17 cellular contexts compared by ENCODE assay signal in the genomic region with DNA sequence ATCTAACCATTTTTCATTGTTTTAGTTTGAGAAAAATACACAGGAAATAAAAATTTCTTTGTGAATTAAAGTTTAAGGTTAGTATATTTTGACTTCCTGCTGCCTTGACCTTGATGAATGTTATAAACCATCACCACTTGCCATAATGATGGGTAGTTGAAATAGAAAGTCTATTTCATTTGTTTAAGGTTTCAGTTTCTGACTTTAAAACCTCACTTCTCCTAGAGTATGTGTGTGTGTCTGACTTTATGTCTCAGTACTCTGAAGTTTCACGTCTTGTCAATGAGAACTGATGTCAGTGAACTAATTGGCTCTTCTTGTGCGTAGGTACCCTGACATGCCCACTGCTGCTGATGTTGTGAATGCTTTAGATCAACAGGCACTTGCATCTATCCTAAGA.
DNase-seq lines count a peak whose midpoint lies in the region; ATAC-seq, FAIRE-seq and TF ChIP-seq lines count a peak whose summit lies in the region.
"Had no signal": no experiment of that assay in that cellular context is flagged by ENCODE, and none has a peak within 500 bp of the region (broad histone marks: within the 10 kb centered on the region; RNA-seq: fewer than 3 reads in every experiment).

No MANE protein-coding gene starts in this region.

- no peak overlapping the region for H3K4me3 ChIP-seq in GM23338
- H3K4me3 ChIP-seq: BLaER1 treated with 17β-estradiol and CSF1 and Interleukin-3, amounts not matched to agents 10 nM and 100 nM; esophagus squamous epithelium; mucosa of descending colon had no signal

- no peaks in the 10 kb centered on the region for H3K4me1 ChIP-seq in GM23338 (ENCODE audit: insufficient read depth)
- H3K4me1 ChIP-seq: BLaER1 treated with 17β-estradiol and CSF1 and Interleukin-3, amounts not matched to agents 10 nM and 100 nM; esophagus squamous epithelium had no signal

- ATAC-seq in GM19452 (IDR thresholded peaks at IDR 0.05; ENCODE audit: unreplicated experiment), result peak; percentile 97
- peak; percentile 92 for ATAC-seq in HG02763 (IDR thresholded peaks at IDR 0.05; ENCODE audit: unreplicated experiment)
- peak; percentile 94 for ATAC-seq in HG03439 (IDR thresholded peaks at IDR 0.05; ENCODE audit: unreplicated experiment)
- no peak for ATAC-seq in SK-N-SH treated with all-trans-retinoic acid at 6 μM for 48 hours
- no peak for ATAC-seq in GM23338
- ATAC-seq: mucosa of descending colon had no signal

- H3K36me3 Mint-ChIP-seq in GM23338 (ENCODE audit: low read depth), result peaks cover 6% of the 10 kb centered on the region; the same call in 2 of the 3 replicates
- H3K36me3 Mint-ChIP-seq in activated CD4-positive, alpha-beta memory T cell treated with anti-CD3 and anti-CD28 coated beads, Interleukin-2, amount 10 ng/mL, durations not matched to agents 7 days and 5 days (ENCODE audit: low read depth), result peaks cover 16% of the 10 kb centered on the region

- POLR2A ChIA-PET in activated CD4-positive, alpha-beta memory T cell treated with anti-CD3 and anti-CD28 coated beads, Interleukin-2, amount 10 ng/mL, durations not matched to agents 7 days and 5 days (lab: Charles Lee), result no interaction called here

- no peaks in the 10 kb centered on the region for H4K20me1 ChIP-seq in GM23338 (replicated peaks; ENCODE audit: insufficient read depth)
- H4K20me1 ChIP-seq: BLaER1 treated with 17β-estradiol and CSF1 and Interleukin-3, amounts not matched to agents 10 nM and 100 nM had no signal

- no peaks in the 10 kb centered on the region for H3F3A ChIP-seq in GM23338 (replicated peaks; ENCODE audit: low read depth)

- H3K9me3 Mint-ChIP-seq in GM23338, result no peaks in the 10 kb centered on the region; the same call in 2 of the 3 replicates
- no peaks in the 10 kb centered on the region for H3K9me3 Mint-ChIP-seq in activated CD4-positive, alpha-beta memory T cell treated with anti-CD3 and anti-CD28 coated beads, Interleukin-2, amount 10 ng/mL, durations not matched to agents 7 days and 5 days
- H3K9me3 Mint-ChIP-seq: central memory CD8-positive, alpha-beta T cell had no signal

- H3K4me3 Mint-ChIP-seq in GM23338, result no peak overlapping the region
- no peak overlapping the region for H3K4me3 Mint-ChIP-seq in activated CD4-positive, alpha-beta memory T cell treated with anti-CD3 and anti-CD28 coated beads, Interleukin-2, amount 10 ng/mL, durations not matched to agents 7 days and 5 days
- H3K4me3 Mint-ChIP-seq: central memory CD8-positive, alpha-beta T cell had no signal

- no peaks in the 10 kb centered on the region for H3K36me3 ChIP-seq in GM23338 (ENCODE audit: insufficient read depth)

- H3K9me2 ChIP-seq in GM23338 (ENCODE audit: insufficient read depth), result no peaks in the 10 kb centered on the region

- H3K27ac Mint-ChIP-seq in GM23338, result no peak overlapping the region
- H3K27ac Mint-ChIP-seq in activated CD4-positive, alpha-beta memory T cell treated with anti-CD3 and anti-CD28 coated beads, Interleukin-2, amount 10 ng/mL, durations not matched to agents 7 days and 5 days, result no peak overlapping the region

- no peaks in the 10 kb centered on the region for H3K4me1 Mint-ChIP-seq in GM23338
- H3K4me1 Mint-ChIP-seq in activated CD4-positive, alpha-beta memory T cell treated with anti-CD3 and anti-CD28 coated beads, Interleukin-2, amount 10 ng/mL, durations not matched to agents 7 days and 5 days, result no peaks in the 10 kb centered on the region
- H3K4me1 Mint-ChIP-seq: central memory CD8-positive, alpha-beta T cell had no signal

- TF ChIP-seq CTCF in GM23338 (conservative IDR thresholded peaks at IDR 0.05; ENCODE audit: low read depth in 2 of 2), result no peak

- H3K27ac ChIP-seq in GM23338 (ENCODE audit: low read depth), result no peak overlapping the region
- H3K27ac ChIP-seq: BLaER1 treated with 17β-estradiol and CSF1 and Interleukin-3, amounts not matched to agents 10 nM and 100 nM; esophagus squamous epithelium had no signal

- DNase-seq in GM18507 (ENCODE audit: extremely low spot score, insufficient read length, low read depth) (no peak), GM23338 (ENCODE audit: low spot score) (no peak), SKM-1 (lab: John Stamatoyannopoulos, UW; ENCODE audit: unreplicated experiment) (no peak)
- no peak for DNase-seq in activated CD4-positive, alpha-beta memory T cell treated with anti-CD3 and anti-CD28 coated beads, Interleukin-2, amount 10 ng/mL, durations not matched to agents 7 days and 5 days
- DNase-seq: activated CD4-positive, alpha-beta T cell treated with anti-CD3 and anti-CD28 coated beads for 1 hour; activated gamma-delta T cell; esophagus squamous epithelium; mucosa of descending colon; NCI-H82; retina; substantia nigra had no signal

- CTCF ChIA-PET in activated CD4-positive, alpha-beta memory T cell treated with anti-CD3 and anti-CD28 coated beads, Interleukin-2, amount 10 ng/mL, durations not matched to agents 7 days and 5 days (lab: Charles Lee), result no interaction called here

- no peak overlapping the region for H3K4me2 ChIP-seq in GM23338
- H3K4me2 ChIP-seq: BLaER1 treated with 17β-estradiol and CSF1 and Interleukin-3, amounts not matched to agents 10 nM and 100 nM had no signal

- peak; percentile 21 for FAIRE-seq in GM18507 (lab: Jason Lieb, UNC)

- no peaks in the 10 kb centered on the region for H3K79me2 ChIP-seq in GM23338 (replicated peaks; ENCODE audit: insufficient read depth)

- H3K27me3 Mint-ChIP-seq in GM23338 (ENCODE audit: insufficient read depth, low read depth, poor library complexity), result no peaks in the 10 kb centered on the region
- H3K27me3 Mint-ChIP-seq in activated CD4-positive, alpha-beta memory T cell treated with anti-CD3 and anti-CD28 coated beads, Interleukin-2, amount 10 ng/mL, durations not matched to agents 7 days and 5 days, result no peaks in the 10 kb centered on the region
- H3K27me3 Mint-ChIP-seq: central memory CD8-positive, alpha-beta T cell had no signal

- no peaks in the 10 kb centered on the region for H3K27me3 ChIP-seq in GM23338 (ENCODE audit: insufficient read depth)
- H3K27me3 ChIP-seq: BLaER1 treated with 17β-estradiol and CSF1 and Interleukin-3, amounts not matched to agents 10 nM and 100 nM; esophagus squamous epithelium had no signal

- H2AFZ ChIP-seq in GM23338, result no peak overlapping the region

TF ChIP-seq in SK-N-SH treated with all-trans-retinoic acid at 6 μM for 48 hours, 23 proteins besides CTCF, POLR2A, EP300 and RAD21:
- no peak for TF ChIP-seq ZC3H10 (CRISPR knock-in tag; IDR thresholded peaks at IDR 0.05)
- TF ChIP-seq ZNF8 (CRISPR knock-in tag; IDR thresholded peaks at IDR 0.05), result no peak
- no peak for TF ChIP-seq ZFP30 (CRISPR knock-in tag; IDR thresholded peaks at IDR 0.05)
- TF ChIP-seq ZNF565 (CRISPR knock-in tag; conservative IDR thresholded peaks at IDR 0.05; ENCODE audit: low read depth), result no peak
- TF ChIP-seq, protein P1, sequence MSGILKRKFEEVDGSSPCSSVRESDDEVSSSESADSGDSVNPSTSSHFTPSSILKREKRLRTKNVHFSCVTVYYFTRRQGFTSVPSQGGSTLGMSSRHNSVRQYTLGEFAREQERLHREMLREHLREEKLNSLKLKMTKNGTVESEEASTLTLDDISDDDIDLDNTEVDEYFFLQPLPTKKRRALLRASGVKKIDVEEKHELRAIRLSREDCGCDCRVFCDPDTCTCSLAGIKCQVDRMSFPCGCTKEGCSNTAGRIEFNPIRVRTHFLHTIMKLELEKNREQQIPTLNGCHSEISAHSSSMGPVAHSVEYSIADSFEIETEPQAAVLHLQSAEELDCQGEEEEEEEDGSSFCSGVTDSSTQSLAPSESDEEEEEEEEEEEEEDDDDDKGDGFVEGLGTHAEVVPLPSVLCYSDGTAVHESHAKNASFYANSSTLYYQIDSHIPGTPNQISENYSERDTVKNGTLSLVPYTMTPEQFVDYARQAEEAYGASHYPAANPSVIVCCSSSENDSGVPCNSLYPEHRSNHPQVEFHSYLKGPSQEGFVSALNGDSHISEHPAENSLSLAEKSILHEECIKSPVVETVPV (CRISPR knock-in tag; IDR thresholded peaks at IDR 0.05), result no peak
- TF ChIP-seq OSR1 (CRISPR knock-in tag; IDR thresholded peaks at IDR 0.05), result no peak
- TF ChIP-seq TCF4 (CRISPR knock-in tag; IDR thresholded peaks at IDR 0.05; ENCODE audit: borderline replicate concordance), result no peak
- TF ChIP-seq GLIS3 (CRISPR knock-in tag; IDR thresholded peaks at IDR 0.05), result no peak
- TF ChIP-seq RARB (CRISPR knock-in tag; IDR thresholded peaks at IDR 0.05), result no peak

TF ChIP-seq in GM23338, 12 proteins besides CTCF, POLR2A, EP300 and RAD21 (continues in another document):
- no peak for TF ChIP-seq STAT1 (IDR thresholded peaks at IDR 0.05; ENCODE audit: unreplicated experiment)
- TF ChIP-seq, protein P2, sequence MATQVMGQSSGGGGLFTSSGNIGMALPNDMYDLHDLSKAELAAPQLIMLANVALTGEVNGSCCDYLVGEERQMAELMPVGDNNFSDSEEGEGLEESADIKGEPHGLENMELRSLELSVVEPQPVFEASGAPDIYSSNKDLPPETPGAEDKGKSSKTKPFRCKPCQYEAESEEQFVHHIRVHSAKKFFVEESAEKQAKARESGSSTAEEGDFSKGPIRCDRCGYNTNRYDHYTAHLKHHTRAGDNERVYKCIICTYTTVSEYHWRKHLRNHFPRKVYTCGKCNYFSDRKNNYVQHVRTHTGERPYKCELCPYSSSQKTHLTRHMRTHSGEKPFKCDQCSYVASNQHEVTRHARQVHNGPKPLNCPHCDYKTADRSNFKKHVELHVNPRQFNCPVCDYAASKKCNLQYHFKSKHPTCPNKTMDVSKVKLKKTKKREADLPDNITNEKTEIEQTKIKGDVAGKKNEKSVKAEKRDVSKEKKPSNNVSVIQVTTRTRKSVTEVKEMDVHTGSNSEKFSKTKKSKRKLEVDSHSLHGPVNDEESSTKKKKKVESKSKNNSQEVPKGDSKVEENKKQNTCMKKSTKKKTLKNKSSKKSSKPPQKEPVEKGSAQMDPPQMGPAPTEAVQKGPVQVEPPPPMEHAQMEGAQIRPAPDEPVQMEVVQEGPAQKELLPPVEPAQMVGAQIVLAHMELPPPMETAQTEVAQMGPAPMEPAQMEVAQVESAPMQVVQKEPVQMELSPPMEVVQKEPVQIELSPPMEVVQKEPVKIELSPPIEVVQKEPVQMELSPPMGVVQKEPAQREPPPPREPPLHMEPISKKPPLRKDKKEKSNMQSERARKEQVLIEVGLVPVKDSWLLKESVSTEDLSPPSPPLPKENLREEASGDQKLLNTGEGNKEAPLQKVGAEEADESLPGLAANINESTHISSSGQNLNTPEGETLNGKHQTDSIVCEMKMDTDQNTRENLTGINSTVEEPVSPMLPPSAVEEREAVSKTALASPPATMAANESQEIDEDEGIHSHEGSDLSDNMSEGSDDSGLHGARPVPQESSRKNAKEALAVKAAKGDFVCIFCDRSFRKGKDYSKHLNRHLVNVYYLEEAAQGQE (IDR thresholded peaks at IDR 0.05; ENCODE audit: unreplicated experiment), result no peak
- no peak for TF ChIP-seq ZNF331 (CRISPR knock-in tag; IDR thresholded peaks at IDR 0.05; ENCODE audit: low read depth)

Comparison
In these comparisons a context has a peak if more than half of its experiments do, and no peak if none do; other contexts are left out.
1. ATAC-seq: peak in GM19452 (single experiment), HG02763 (single experiment) and HG03439 (single experiment); none in SK-N-SH treated with all-trans-retinoic acid at 6 μM for 48 hours (single experiment) and GM23338 (single experiment).